ENCODE assay signal across 8 cellular contexts in genomic region chr10:102422586-102423129, GRCh38. TPM values are rescaled to one million over a fixed set of nuclear protein-coding genes. Genes with fewer than 3 reads are reported as not detected.
DNase-seq lines count a peak whose midpoint lies in the region; ATAC-seq and TF ChIP-seq lines count a peak whose summit lies in the region.

No MANE protein-coding gene starts in this region.

- DNase-seq in Caki2 (ENCODE audit: low read depth) (peak; percentile 80), GM23248 (peak; percentile 92), PC-3 (peak; percentile 80), retina (peak; percentile 78), amniotic stem cell (lab: John Stamatoyannopoulos, UW) (no peak)

- H3K36me3 ChIP-seq in GM23248 (ENCODE audit: low read depth) (no peaks in the 10 kb centered on the region), PC-3 (ENCODE audit: low read depth, low read length) (0 out of 2 replicates have a peak, but pooled peaks cover 4% of the 10 kb centered on the region), iPS-18a (ENCODE audit: control insufficient read depth, low read depth, low read length) (peaks cover 3% of the 10 kb centered on the region)

- H3K9me3 Mint-ChIP-seq in brain: peaks cover 0 to 7% (median 0%) of the 10 kb centered on the region in 5 experiments

- H4K20me1 ChIP-seq in GM23248 (ENCODE audit: insufficient read depth) (no peaks in the 10 kb centered on the region), PC-3 (ENCODE audit: low read length) (no peaks in the 10 kb centered on the region)

- H3K79me2 ChIP-seq in GM23248 (ENCODE audit: insufficient read depth) (peaks cover 6% of the 10 kb centered on the region; the same call in 1 of the 2 replicates), PC-3 (ENCODE audit: low read length) (peaks cover 11% of the 10 kb centered on the region; the same call in 1 of the 2 replicates)

- peaks cover 48% of the 10 kb centered on the region for H3K4me1 Mint-ChIP-seq in brain

- POLR2A ChIA-PET in PC-3 (lab: Charles Lee; ENCODE audit: unreplicated experiment): no interaction called here

- H3K9me2 ChIP-seq in GM23248 (ENCODE audit: insufficient read depth) (no peaks in the 10 kb centered on the region), PC-3 (replicated peaks; ENCODE audit: low read length) (no peaks in the 10 kb centered on the region)

- H3K27ac ChIP-seq in GM23248 (peak overlapping the region; percentile 22; the same call in 1 of the 2 replicates), PC-3 (ENCODE audit: low read length) (peak overlapping the region; percentile 53), iPS-18a (ENCODE audit: low read length) (no peak overlapping the region)

- H3K36me3 Mint-ChIP-seq in brain: no peaks in the 10 kb centered on the region

- peak overlapping the region; percentile 93 for H2AFZ ChIP-seq in GM23248
- peak overlapping the region; percentile 89 for H2AFZ ChIP-seq in PC-3 (ENCODE audit: low read length)

- no TSS peak for BruUV-seq in PC-3 (replicated peaks; lab: Mats Ljungman, UMichigan)

- TF ChIP-seq CTCF in PC-3 (conservative IDR thresholded peaks at IDR 0.05; ENCODE audit: low read depth, low read length): peak; percentile 77
- TF ChIP-seq CTCF in brain (conservative IDR thresholded peaks at IDR 0.05): peak; percentile 71 to 85

- peaks cover 17% of the 10 kb centered on the region for H3F3A ChIP-seq in GM23248 (ENCODE audit: insufficient read depth)
- H3F3A ChIP-seq in PC-3 (ENCODE audit: low read length, unreplicated experiment): no peaks in the 10 kb centered on the region

- H3K9ac ChIP-seq in GM23248 (peak overlapping the region; percentile 83), PC-3 (ENCODE audit: low read length) (peak overlapping the region; percentile 77), iPS-18a (ENCODE audit: low read length) (no peak overlapping the region)

- no peaks in the 10 kb centered on the region for H3K9me3 ChIP-seq in GM23248 (ENCODE audit: low read depth)
- H3K9me3 ChIP-seq in PC-3 (ENCODE audit: low read length): no peaks in the 10 kb centered on the region
- no peaks in the 10 kb centered on the region for H3K9me3 ChIP-seq in iPS-18a (ENCODE audit: control insufficient read depth, low read depth, low read length)

- peaks cover 13% of the 10 kb centered on the region for H3K27me3 Mint-ChIP-seq in brain

- 2 to 3% methylated on average over 27 of the region's 27 CpGs for WGBS in GM23248 (ENCODE audit: low coverage in 1 of 2, low lambda C conversion rate in 2 of 2, missing lambda C conversion rate in 2 of 2), 2 experiments

- CTCF ChIA-PET in PC-3 (lab: Charles Lee): interaction anchor here (0.6 to 1.1 kb wide), 4 partner anchors 39 to 1029 kb away, joined by 3 to 5 read pairs (median 4); no protein-coding TSS in a partner anchor

- peaks cover 26% of the 10 kb centered on the region for H3K4me1 ChIP-seq in GM23248 (ENCODE audit: insufficient read depth)
- peaks cover 20% of the 10 kb centered on the region for H3K4me1 ChIP-seq in PC-3 (ENCODE audit: insufficient read depth, low read length)
- peaks cover 5% of the 10 kb centered on the region for H3K4me1 ChIP-seq in iPS-18a (ENCODE audit: control insufficient read depth, low read depth, low read length)

- H3K27me3 ChIP-seq in GM23248 (replicated peaks; ENCODE audit: insufficient read depth) (no peaks in the 10 kb centered on the region), PC-3 (ENCODE audit: low read length) (no peaks in the 10 kb centered on the region), iPS-18a (ENCODE audit: control insufficient read depth, insufficient read depth, low read length) (peaks cover 14% of the 10 kb centered on the region)

- ATAC-seq in PC-3 (peak; percentile 63), GM18858 (IDR thresholded peaks at IDR 0.05; ENCODE audit: unreplicated experiment) (no peak)

- H3K4me3 ChIP-seq in GM23248 (peak overlapping the region; percentile 84), PC-3 (ENCODE audit: low read length) (peak overlapping the region; percentile 88), iPS-18a (ENCODE audit: low read length) (peak overlapping the region; percentile 84)

- peak overlapping the region; percentile 96 to 100 (median 99) for H3K4me3 Mint-ChIP-seq in brain

- H3K27ac Mint-ChIP-seq in brain: peak overlapping the region in 3 of 5 experiments; percentile 38 to 76 (median 57)

- intact Hi-C loops in PC-3 (cut with micrococcal nuclease): no loop called here

- H3K4me2 ChIP-seq in GM23248 (ENCODE audit: unreplicated experiment) (peak overlapping the region; percentile 95), PC-3 (ENCODE audit: low read length) (peak overlapping the region; percentile 92)

- in situ Hi-C loops in Caki2 (cut with HindIII; ENCODE audit: low pct_unique_long_range_greater_than_20kb, low sequenced_read_pairs): no loop called here
- in situ Hi-C loops in GM23248 (cut with MboI): no loop called here

RNA-seq across cellular contexts. Expression of gene FBXL15, which starts 2.0 kb away (rescaled TPM):
- total RNA-seq in Caki2 (2014; rRNA removed; shearing (Covaris generic); ENCODE audit: low replicate concordance): 18.6 and 28.2 TPM in 2 replicates
- total RNA-seq in GM23248 (2014; rRNA removed; shearing (Covaris generic)): 23.1 and 23.6 TPM in 2 replicates
- polyA plus RNA-seq in GM23248 (2016; fragmentation: Nextera tagmentation; extraction: Ambion mirVana): 17.7 and 19.8 TPM in 2 replicates
- 10.1 and 12.7 TPM in 2 replicates for total RNA-seq in PC-3 (2014; rRNA removed)
- 25.6 TPM for polyA plus RNA-seq in brain (ENCODE audit: insufficient read depth, low read depth, low replicate concordance)

RNA-seq across cellular contexts. Expression of gene PSD, which starts 4.1 kb away (rescaled TPM):
- 0.78 and 0.87 TPM in 2 replicates for total RNA-seq in Caki2 (2014; rRNA removed; shearing (Covaris generic); ENCODE audit: low replicate concordance)
- total RNA-seq in GM23248 (2014; rRNA removed; shearing (Covaris generic)): 1.0 and 11.3 TPM in 2 replicates
- polyA plus RNA-seq in GM23248 (2016; fragmentation: Nextera tagmentation; extraction: Ambion mirVana) (0.95 and 1.8 TPM in 2 replicates), brain (ENCODE audit: insufficient read depth, low read depth, low replicate concordance) (104 TPM)
- total RNA-seq in PC-3 (2014; rRNA removed): 0.22 and 0.23 TPM in 2 replicates

RNA-seq across cellular contexts. Expression of gene CUEDC2, which starts 9.7 kb away (rescaled TPM):
- 179 and 231 TPM in 2 replicates for total RNA-seq in Caki2 (2014; rRNA removed; shearing (Covaris generic); ENCODE audit: low replicate concordance)
- 54.1 and 58.8 TPM in 2 replicates for total RNA-seq in GM23248 (2014; rRNA removed; shearing (Covaris generic))
- 85.9 and 87.6 TPM in 2 replicates for polyA plus RNA-seq in GM23248 (2016; fragmentation: Nextera tagmentation; extraction: Ambion mirVana)
- 50.6 and 51.4 TPM in 2 replicates for total RNA-seq in PC-3 (2014; rRNA removed)
- 213 TPM for polyA plus RNA-seq in brain (ENCODE audit: insufficient read depth, low read depth, low replicate concordance)

RNA-seq across cellular contexts. Expression of gene NFKB2, which starts 27.2 kb away (rescaled TPM):
- 47.8 and 50.8 TPM in 2 replicates for total RNA-seq in Caki2 (2014; rRNA removed; shearing (Covaris generic); ENCODE audit: low replicate concordance)
- total RNA-seq in GM23248 (2014; rRNA removed; shearing (Covaris generic)): 21.5 and 34.7 TPM in 2 replicates
- polyA plus RNA-seq in GM23248 (2016; fragmentation: Nextera tagmentation; extraction: Ambion mirVana) (5.7 and 6.7 TPM in 2 replicates), brain (ENCODE audit: insufficient read depth, low read depth, low replicate concordance) (6.8 TPM)
- 45.0 and 71.1 TPM in 2 replicates for total RNA-seq in PC-3 (2014; rRNA removed)

RNA-seq across cellular contexts. Expression of gene C10orf95, which starts 28.7 kb away (rescaled TPM):
- not detected in 2 replicates for total RNA-seq in Caki2 (2014; rRNA removed; shearing (Covaris generic); ENCODE audit: low replicate concordance)
- not detected in 2 replicates for total RNA-seq in GM23248 (2014; rRNA removed; shearing (Covaris generic))
- not detected in 2 replicates for polyA plus RNA-seq in GM23248 (2016; fragmentation: Nextera tagmentation; extraction: Ambion mirVana)
- 1.6 and 1.9 TPM in 2 replicates for total RNA-seq in PC-3 (2014; rRNA removed)
- 0.53 TPM for polyA plus RNA-seq in brain (ENCODE audit: insufficient read depth, low read depth, low replicate concordance)
